1 cellular context compared by ENCODE assay signal in the genomic region with DNA sequence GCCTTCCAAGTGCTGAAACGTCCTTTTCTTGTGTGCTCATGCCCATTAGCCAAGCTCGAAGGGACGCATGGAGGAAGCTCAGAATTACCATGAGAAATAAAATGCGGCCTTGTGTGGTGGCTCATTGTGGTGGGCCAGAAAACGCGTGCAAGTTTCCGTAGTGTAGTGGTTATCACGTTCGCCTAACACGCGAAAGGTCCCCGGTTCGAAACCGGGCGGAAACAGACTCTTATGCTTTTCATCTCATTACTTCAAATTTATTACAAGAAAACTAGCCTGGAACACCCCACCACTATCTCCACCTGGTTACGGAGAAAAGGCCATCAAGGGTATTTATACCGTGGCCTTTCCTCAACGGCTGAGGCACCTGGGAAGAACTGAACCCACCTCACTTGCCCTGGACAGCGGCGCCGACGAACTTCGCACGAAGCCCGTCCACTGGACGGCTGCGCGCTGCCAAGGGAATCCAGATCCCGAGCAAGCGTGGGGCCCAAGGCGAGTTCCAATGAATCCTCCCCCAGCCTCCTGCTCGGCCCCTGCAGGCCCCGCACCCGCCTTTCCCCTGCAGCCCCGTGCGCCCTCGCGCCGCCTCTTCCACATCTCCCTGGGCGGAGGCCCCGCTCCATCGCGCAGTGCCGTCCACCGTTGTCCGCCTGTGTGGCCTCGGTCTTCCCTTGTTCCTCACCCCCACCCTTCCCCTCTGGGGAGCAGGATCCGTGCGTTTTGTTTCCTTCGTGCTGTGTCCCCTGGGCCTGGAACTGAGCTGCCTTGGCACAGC.
TF ChIP-seq lines count a peak whose summit lies in the region.

No MANE protein-coding gene starts in this region.

TF ChIP-seq in HEK293, 187 proteins besides CTCF, POLR2A, EP300 and RAD21 (continued from another document and continues in another):
- TF ChIP-seq FEZF1 (tag by site-specific recombination; IDR thresholded peaks at IDR 0.05) (peak; percentile 67), ZBTB20 (tag by site-specific recombination; IDR thresholded peaks at IDR 0.05) (peak; percentile 99), PRDM1 (tag by site-specific recombination; IDR thresholded peaks at IDR 0.05) (peak; percentile 78), ZNF121 (tag by site-specific recombination; IDR thresholded peaks at IDR 0.05) (peak; percentile 63), ZFHX2 (tag by site-specific recombination; conservative IDR thresholded peaks at IDR 0.05) (peak; percentile 85), ZBTB48 (tag by site-specific recombination; IDR thresholded peaks at IDR 0.05) (peak; percentile 95), ZNF76 (tag by site-specific recombination; IDR thresholded peaks at IDR 0.05; ENCODE audit: borderline replicate concordance, low read depth) (0 out of 2 replicates have a peak, but pooled peaks have one; percentile 69), ZEB2 (tag by site-specific recombination; IDR thresholded peaks at IDR 0.05) (peak; percentile 89), KLF9 (tag by site-specific recombination; IDR thresholded peaks at IDR 0.05; ENCODE audit: low read depth) (0 out of 2 replicates have a peak, but pooled peaks have one; percentile 20), IKZF3 (tag by site-specific recombination; IDR thresholded peaks at IDR 0.05) (peak; percentile 67; the same call in 1 of the 2 replicates), ZNF133 (tag by site-specific recombination; IDR thresholded peaks at IDR 0.05) (0 out of 2 replicates have a peak, but pooled peaks have one; percentile 8), TRIM28 (IDR thresholded peaks at IDR 0.05; ENCODE audit: borderline replicate concordance, low read length) (peak; percentile 71; the same call in 1 of the 2 replicates), SP2 (tag by site-specific recombination; IDR thresholded peaks at IDR 0.05) (peak; percentile 77), ZBTB8A (tag by site-specific recombination; IDR thresholded peaks at IDR 0.05) (peak; percentile 98), ZNF341 (tag by site-specific recombination; IDR thresholded peaks at IDR 0.05; ENCODE audit: low read depth) (peak; percentile 55; the same call in 1 of the 2 replicates), ZNF501 (tag by site-specific recombination; IDR thresholded peaks at IDR 0.05) (0 out of 2 replicates have a peak, but pooled peaks have one; percentile 61), ZFP37 (tag by site-specific recombination; IDR thresholded peaks at IDR 0.05) (peak; percentile 82; the same call in 1 of the 2 replicates), ZNF629 (tag by site-specific recombination; IDR thresholded peaks at IDR 0.05) (peak; percentile 51; the same call in 1 of the 2 replicates), ZNF335 (tag by site-specific recombination; conservative IDR thresholded peaks at IDR 0.05) (peak; percentile 66), ZSCAN23 (tag by site-specific recombination; IDR thresholded peaks at IDR 0.05) (peak; percentile 17; the same call in 1 of the 2 replicates), ZXDB (tag by site-specific recombination; IDR thresholded peaks at IDR 0.05) (peak; percentile 98), GLIS2 (tag by site-specific recombination; IDR thresholded peaks at IDR 0.05) (peak; percentile 75), ZNF184 (tag by site-specific recombination; IDR thresholded peaks at IDR 0.05) (0 out of 2 replicates have a peak, but pooled peaks have one; percentile 15), BCL11B (tag by site-specific recombination; IDR thresholded peaks at IDR 0.05; ENCODE audit: low read depth) (peak; percentile 2), ZFP69B (tag by site-specific recombination; IDR thresholded peaks at IDR 0.05) (peak; percentile 65; the same call in 1 of the 2 replicates), ZNF561 (tag by site-specific recombination; IDR thresholded peaks at IDR 0.05; ENCODE audit: borderline replicate concordance) (0 out of 2 replicates have a peak, but pooled peaks have one; percentile 36), GLIS1 (tag by site-specific recombination; IDR thresholded peaks at IDR 0.05) (peak; percentile 53; the same call in 1 of the 2 replicates), ZNF843 (tag by site-specific recombination; IDR thresholded peaks at IDR 0.05) (0 out of 2 replicates have a peak, but pooled peaks have one; percentile 13), GLI4 (tag by site-specific recombination; IDR thresholded peaks at IDR 0.05) (peak; percentile 44; the same call in 1 of the 2 replicates), KLF7 (tag by site-specific recombination; IDR thresholded peaks at IDR 0.05; ENCODE audit: borderline replicate concordance) (peak; percentile 57; the same call in 1 of the 2 replicates), ZNF660 (tag by site-specific recombination; IDR thresholded peaks at IDR 0.05) (peak; percentile 96), ZIC2 (tag by site-specific recombination; IDR thresholded peaks at IDR 0.05) (peak; percentile 64; the same call in 1 of the 2 replicates), EGR2 (tag by site-specific recombination; IDR thresholded peaks at IDR 0.05; ENCODE audit: low read depth) (peak; percentile 84), ZNF394 (tag by site-specific recombination; IDR thresholded peaks at IDR 0.05; ENCODE audit: borderline replicate concordance) (peak; percentile 53; the same call in 1 of the 2 replicates), ZBTB17 (tag by site-specific recombination; IDR thresholded peaks at IDR 0.05) (peak; percentile 92)
- TF ChIP-seq, protein P1, sequence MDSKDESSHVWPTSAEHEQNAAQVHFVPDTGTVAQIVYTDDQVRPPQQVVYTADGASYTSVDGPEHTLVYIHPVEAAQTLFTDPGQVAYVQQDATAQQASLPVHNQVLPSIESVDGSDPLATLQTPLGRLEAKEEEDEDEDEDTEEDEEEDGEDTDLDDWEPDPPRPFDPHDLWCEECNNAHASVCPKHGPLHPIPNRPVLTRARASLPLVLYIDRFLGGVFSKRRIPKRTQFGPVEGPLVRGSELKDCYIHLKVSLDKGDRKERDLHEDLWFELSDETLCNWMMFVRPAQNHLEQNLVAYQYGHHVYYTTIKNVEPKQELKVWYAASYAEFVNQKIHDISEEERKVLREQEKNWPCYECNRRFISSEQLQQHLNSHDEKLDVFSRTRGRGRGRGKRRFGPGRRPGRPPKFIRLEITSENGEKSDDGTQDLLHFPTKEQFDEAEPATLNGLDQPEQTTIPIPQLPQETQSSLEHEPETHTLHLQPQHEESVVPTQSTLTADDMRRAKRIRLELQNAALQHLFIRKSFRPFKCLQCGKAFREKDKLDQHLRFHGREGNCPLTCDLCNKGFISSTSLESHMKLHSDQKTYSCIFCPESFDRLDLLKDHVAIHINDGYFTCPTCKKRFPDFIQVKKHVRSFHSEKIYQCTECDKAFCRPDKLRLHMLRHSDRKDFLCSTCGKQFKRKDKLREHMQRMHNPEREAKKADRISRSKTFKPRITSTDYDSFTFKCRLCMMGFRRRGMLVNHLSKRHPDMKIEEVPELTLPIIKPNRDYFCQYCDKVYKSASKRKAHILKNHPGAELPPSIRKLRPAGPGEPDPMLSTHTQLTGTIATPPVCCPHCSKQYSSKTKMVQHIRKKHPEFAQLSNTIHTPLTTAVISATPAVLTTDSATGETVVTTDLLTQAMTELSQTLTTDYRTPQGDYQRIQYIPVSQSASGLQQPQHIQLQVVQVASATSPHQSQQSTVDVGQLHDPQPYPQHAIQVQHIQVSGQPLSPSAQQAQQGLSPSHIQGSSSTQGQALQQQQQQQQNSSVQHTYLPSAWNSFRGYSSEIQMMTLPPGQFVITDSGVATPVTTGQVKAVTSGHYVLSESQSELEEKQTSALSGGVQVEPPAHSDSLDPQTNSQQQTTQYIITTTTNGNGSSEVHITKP (tag by site-specific recombination; IDR thresholded peaks at IDR 0.05): peak; percentile 67; the same call in 1 of the 2 replicates
- TF ChIP-seq, protein P2, sequence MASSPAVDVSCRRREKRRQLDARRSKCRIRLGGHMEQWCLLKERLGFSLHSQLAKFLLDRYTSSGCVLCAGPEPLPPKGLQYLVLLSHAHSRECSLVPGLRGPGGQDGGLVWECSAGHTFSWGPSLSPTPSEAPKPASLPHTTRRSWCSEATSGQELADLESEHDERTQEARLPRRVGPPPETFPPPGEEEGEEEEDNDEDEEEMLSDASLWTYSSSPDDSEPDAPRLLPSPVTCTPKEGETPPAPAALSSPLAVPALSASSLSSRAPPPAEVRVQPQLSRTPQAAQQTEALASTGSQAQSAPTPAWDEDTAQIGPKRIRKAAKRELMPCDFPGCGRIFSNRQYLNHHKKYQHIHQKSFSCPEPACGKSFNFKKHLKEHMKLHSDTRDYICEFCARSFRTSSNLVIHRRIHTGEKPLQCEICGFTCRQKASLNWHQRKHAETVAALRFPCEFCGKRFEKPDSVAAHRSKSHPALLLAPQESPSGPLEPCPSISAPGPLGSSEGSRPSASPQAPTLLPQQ (tag by site-specific recombination; IDR thresholded peaks at IDR 0.05): peak; percentile 90
- TF ChIP-seq, protein P3, sequence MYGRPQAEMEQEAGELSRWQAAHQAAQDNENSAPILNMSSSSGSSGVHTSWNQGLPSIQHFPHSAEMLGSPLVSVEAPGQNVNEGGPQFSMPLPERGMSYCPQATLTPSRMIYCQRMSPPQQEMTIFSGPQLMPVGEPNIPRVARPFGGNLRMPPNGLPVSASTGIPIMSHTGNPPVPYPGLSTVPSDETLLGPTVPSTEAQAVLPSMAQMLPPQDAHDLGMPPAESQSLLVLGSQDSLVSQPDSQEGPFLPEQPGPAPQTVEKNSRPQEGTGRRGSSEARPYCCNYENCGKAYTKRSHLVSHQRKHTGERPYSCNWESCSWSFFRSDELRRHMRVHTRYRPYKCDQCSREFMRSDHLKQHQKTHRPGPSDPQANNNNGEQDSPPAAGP (tag by site-specific recombination; IDR thresholded peaks at IDR 0.05): peak; percentile 62; the same call in 1 of the 2 replicates
- TF ChIP-seq, protein P4, sequence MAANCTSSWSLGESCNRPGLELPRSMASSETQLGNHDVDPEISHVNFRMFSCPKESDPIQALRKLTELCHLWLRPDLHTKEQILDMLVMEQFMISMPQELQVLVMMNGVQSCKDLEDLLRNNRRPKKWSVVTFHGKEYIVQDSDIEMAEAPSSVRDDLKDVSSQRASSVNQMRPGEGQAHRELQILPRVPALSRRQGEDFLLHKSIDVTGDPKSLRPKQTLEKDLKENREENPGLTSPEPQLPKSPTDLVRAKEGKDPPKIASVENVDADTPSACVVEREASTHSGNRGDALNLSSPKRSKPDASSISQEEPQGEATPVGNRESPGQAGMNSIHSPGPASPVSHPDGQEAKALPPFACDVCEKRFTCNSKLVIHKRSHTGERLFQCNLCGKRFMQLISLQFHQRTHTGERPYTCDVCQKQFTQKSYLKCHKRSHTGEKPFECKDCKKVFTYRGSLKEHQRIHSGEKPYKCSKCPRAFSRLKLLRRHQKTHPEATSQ (tag by site-specific recombination; IDR thresholded peaks at IDR 0.05): peak; percentile 89
- TF ChIP-seq, protein P5, sequence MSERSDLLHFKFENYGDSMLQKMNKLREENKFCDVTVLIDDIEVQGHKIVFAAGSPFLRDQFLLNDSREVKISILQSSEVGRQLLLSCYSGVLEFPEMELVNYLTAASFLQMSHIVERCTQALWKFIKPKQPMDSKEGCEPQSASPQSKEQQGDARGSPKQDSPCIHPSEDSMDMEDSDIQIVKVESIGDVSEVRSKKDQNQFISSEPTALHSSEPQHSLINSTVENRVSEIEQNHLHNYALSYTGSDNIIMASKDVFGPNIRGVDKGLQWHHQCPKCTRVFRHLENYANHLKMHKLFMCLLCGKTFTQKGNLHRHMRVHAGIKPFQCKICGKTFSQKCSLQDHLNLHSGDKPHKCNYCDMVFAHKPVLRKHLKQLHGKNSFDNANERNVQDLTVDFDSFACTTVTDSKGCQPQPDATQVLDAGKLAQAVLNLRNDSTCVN (tag by site-specific recombination; optimal IDR thresholded peaks at IDR 0.05): peak; percentile 92
- TF ChIP-seq, protein P6, sequence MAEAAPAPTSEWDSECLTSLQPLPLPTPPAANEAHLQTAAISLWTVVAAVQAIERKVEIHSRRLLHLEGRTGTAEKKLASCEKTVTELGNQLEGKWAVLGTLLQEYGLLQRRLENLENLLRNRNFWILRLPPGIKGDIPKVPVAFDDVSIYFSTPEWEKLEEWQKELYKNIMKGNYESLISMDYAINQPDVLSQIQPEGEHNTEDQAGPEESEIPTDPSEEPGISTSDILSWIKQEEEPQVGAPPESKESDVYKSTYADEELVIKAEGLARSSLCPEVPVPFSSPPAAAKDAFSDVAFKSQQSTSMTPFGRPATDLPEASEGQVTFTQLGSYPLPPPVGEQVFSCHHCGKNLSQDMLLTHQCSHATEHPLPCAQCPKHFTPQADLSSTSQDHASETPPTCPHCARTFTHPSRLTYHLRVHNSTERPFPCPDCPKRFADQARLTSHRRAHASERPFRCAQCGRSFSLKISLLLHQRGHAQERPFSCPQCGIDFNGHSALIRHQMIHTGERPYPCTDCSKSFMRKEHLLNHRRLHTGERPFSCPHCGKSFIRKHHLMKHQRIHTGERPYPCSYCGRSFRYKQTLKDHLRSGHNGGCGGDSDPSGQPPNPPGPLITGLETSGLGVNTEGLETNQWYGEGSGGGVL (tag by site-specific recombination; IDR thresholded peaks at IDR 0.05): peak; percentile 81
- TF ChIP-seq, protein P7, sequence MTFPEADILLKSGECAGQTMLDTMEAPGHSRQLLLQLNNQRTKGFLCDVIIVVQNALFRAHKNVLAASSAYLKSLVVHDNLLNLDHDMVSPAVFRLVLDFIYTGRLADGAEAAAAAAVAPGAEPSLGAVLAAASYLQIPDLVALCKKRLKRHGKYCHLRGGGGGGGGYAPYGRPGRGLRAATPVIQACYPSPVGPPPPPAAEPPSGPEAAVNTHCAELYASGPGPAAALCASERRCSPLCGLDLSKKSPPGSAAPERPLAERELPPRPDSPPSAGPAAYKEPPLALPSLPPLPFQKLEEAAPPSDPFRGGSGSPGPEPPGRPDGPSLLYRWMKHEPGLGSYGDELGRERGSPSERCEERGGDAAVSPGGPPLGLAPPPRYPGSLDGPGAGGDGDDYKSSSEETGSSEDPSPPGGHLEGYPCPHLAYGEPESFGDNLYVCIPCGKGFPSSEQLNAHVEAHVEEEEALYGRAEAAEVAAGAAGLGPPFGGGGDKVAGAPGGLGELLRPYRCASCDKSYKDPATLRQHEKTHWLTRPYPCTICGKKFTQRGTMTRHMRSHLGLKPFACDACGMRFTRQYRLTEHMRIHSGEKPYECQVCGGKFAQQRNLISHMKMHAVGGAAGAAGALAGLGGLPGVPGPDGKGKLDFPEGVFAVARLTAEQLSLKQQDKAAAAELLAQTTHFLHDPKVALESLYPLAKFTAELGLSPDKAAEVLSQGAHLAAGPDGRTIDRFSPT (tag by site-specific recombination; IDR thresholded peaks at IDR 0.05): 0 out of 2 replicates have a peak, but pooled peaks have one; percentile 22
- TF ChIP-seq, protein P8, sequence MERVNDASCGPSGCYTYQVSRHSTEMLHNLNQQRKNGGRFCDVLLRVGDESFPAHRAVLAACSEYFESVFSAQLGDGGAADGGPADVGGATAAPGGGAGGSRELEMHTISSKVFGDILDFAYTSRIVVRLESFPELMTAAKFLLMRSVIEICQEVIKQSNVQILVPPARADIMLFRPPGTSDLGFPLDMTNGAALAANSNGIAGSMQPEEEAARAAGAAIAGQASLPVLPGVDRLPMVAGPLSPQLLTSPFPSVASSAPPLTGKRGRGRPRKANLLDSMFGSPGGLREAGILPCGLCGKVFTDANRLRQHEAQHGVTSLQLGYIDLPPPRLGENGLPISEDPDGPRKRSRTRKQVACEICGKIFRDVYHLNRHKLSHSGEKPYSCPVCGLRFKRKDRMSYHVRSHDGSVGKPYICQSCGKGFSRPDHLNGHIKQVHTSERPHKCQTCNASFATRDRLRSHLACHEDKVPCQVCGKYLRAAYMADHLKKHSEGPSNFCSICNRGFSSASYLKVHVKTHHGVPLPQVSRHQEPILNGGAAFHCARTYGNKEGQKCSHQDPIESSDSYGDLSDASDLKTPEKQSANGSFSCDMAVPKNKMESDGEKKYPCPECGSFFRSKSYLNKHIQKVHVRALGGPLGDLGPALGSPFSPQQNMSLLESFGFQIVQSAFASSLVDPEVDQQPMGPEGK (tag by site-specific recombination; IDR thresholded peaks at IDR 0.05): peak; percentile 89
